9 cellular contexts compared by ENCODE assay signal in genomic region chr20:23142162-23143050, GRCh38. TPM values are rescaled to one million over a fixed set of nuclear protein-coding genes. Genes with fewer than 3 reads are reported as not detected.
DNase-seq lines count a peak whose midpoint lies in the region; ATAC-seq and TF ChIP-seq lines count a peak whose summit lies in the region.
"Had no signal": no experiment of that assay in that cellular context is flagged by ENCODE, and none has a peak within 500 bp of the region (broad histone marks: within the 10 kb centered on the region; RNA-seq: fewer than 3 reads in every experiment).

No MANE protein-coding gene starts in this region.

- H3K36me3 Mint-ChIP-seq in HFFc6 (ENCODE audit: low read depth) = no peaks in the 10 kb centered on the region
- H3K36me3 Mint-ChIP-seq: naive B cell had no signal

- H3K4me1 ChIP-seq in uterus = no peaks in the 10 kb centered on the region

- H3K36me3 ChIP-seq in GM06990 (ENCODE audit: control insufficient read depth, insufficient read depth, low read length) (no peaks in the 10 kb centered on the region), uterus (no peaks in the 10 kb centered on the region)

- TF ChIP-seq POLR2A in uterus (IDR thresholded peaks at IDR 0.05) = no peak

- peak; percentile 63 for DNase-seq in GM06990 (ENCODE audit: extremely low read depth, insufficient read length)
- DNase-seq in HFFc6 = no peak
- peak; percentile 20 for DNase-seq in SIG-M5 (lab: John Stamatoyannopoulos, UW)
- DNase-seq in Right ventricle myocardium superior = no peak
- DNase-seq in uterus = no peak
- DNase-seq in DMS79 (lab: John Stamatoyannopoulos, UW) = no peak
- DNase-seq in NCI-H187 (lab: John Stamatoyannopoulos, UW) = no peak
- DNase-seq in NCI-H446 (lab: John Stamatoyannopoulos, UW) = no peak
- DNase-seq: naive B cell had no signal

- H3K4me3 ChIP-seq in GM06990 (replicated peaks; ENCODE audit: low read depth, low read length) (no peak overlapping the region), uterus (no peak overlapping the region)

- no peak for TF ChIP-seq CTCF in GM06990 (IDR thresholded peaks at IDR 0.05; ENCODE audit: insufficient read depth, low read length, poor library complexity, severe bottlenecking)
- TF ChIP-seq CTCF in HFFc6 (IDR thresholded peaks at IDR 0.05) = peak; percentile 35; the same call in 1 of the 2 replicates
- TF ChIP-seq CTCF in uterus (IDR thresholded peaks at IDR 0.05) = no peak

- ATAC-seq in Right ventricle myocardium superior (ENCODE audit: poor library complexity) = peak; percentile 31

- H3K27me3 Mint-ChIP-seq in HFFc6 (ENCODE audit: insufficient read depth) = no peaks in the 10 kb centered on the region

- H3K4me3 Mint-ChIP-seq in HFFc6 = peak overlapping the region; percentile 49; the same call in 1 of the 2 replicates

- H3K9me3 ChIP-seq in uterus = no peaks in the 10 kb centered on the region

- no peaks in the 10 kb centered on the region for H3K27me3 ChIP-seq in GM06990 (replicated peaks; ENCODE audit: control insufficient read depth, insufficient read depth, low read length)
- H3K27me3 ChIP-seq in uterus = no peaks in the 10 kb centered on the region

- H3K9me3 Mint-ChIP-seq in HFFc6 = no peaks in the 10 kb centered on the region
- H3K9me3 Mint-ChIP-seq: naive B cell had no signal

- H3K27ac Mint-ChIP-seq in HFFc6 = peak overlapping the region; percentile 69

- intact Hi-C loops in Right ventricle myocardium superior (cut with DNase I) (no loop called here), uterus (cut with DNase I; ENCODE audit: low total_unique reads) (no loop called here)

- peak overlapping the region; percentile 25 to 43 for H3K27ac ChIP-seq in uterus

- peaks cover 60% of the 10 kb centered on the region for H3K4me1 Mint-ChIP-seq in HFFc6 (ENCODE audit: low read depth)

RNA-seq across cellular contexts. Expression of gene CD93, which starts 56.3 kb away (rescaled TPM):
- not detected for total RNA-seq in HFFc6 (2021; fragmentation: NEBNext Ultra II Directional; extraction: Animal tissue kit (Norgen Biotek cat#: 25700))
- total RNA-seq in Right ventricle myocardium superior (37.0 TPM), uterus (100 to 1,000 TPM in 1 of 4 donors, 10 to 100 TPM in 3; 49.1 to 100 (median 76.4) TPM)

Comparison
In these comparisons a context has a peak if more than half of its experiments do, and no peak if none do; other contexts are left out.
1. DNase-seq: peak in GM06990 (single experiment) and SIG-M5 (single experiment); none in HFFc6 (single experiment), Right ventricle myocardium superior (single experiment), uterus (0 of 2), DMS79 (single experiment), NCI-H187 (0 of 2) and NCI-H446 (0 of 2).
2. RNA of gene CD93, which starts 56.3 kb away (total RNA-seq): 49.1 to 100 TPM in uterus and 37.0 TPM in Right ventricle myocardium superior (single experiment); not detected in HFFc6; every median in the first group is over 10 times any median in the second.